35 cellular contexts compared by ENCODE assay signal in the genomic region with DNA sequence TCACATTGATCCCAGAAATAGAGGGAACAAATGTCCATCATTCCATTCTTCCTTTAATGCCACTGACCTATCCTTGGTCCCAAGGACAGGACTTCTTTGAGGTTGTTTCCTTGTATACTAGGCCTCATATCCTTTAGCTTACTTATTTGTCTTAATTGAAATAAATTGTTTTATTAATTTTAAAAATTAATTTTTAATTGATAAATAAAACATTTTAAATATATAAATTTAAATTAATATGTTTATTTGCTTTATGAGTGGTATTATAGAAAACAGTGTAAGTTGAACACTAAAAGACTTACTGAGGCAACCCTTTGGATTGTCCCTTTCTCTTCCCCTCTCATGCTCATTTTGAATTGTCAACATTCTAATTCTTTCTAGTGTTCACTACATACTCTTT.
"Had no signal": no experiment of that assay in that cellular context is flagged by ENCODE, and none has a peak within 500 bp of the region (broad histone marks: within the 10 kb centered on the region; RNA-seq: fewer than 3 reads in every experiment).

No MANE protein-coding gene starts in this region.

- DNase-seq: Karpas-422, Kasumi-1, MG63, MM.1S, MV-4-11, NCI-H1048, NCI-H1092, NCI-H1092 treated with DMSO at 0.1 percent for 48 hours, NCI-H1105, NCI-H1105 treated with DMSO at 0.1 percent for 48 hours, NCI-H1417, NCI-H1417 treated with DMSO at 0.1 percent for 48 hours, NCI-H1436, NCI-H1436 treated with DMSO at 0.1 percent for 48 hours, NCI-H146, NCI-H1694, NCI-H1694 treated with DMSO at 0.1 percent for 48 hours, NCI-H187, NCI-H187 treated with DMSO at 0.1 percent for 48 hours, NCI-H1930, NCI-H2029, NCI-H2029 treated with DMSO at 0.1 percent for 48 hours, NCI-H2081, NCI-H2081 treated with DMSO at 0.1 percent for 48 hours, NCI-H2107, NCI-H2171, NCI-H2171 treated with DMSO at 0.1 percent for 48 hours, NCI-H2227 treated with DMSO at 0.1 percent for 48 hours, NCI-H226, NCI-H345, NCI-H446 treated with DMSO at 0.1 percent for 48 hours, NCI-H510A, NCI-H510A treated with DMSO at 0.1 percent for 48 hours, NCI-H524, NCI-H524 treated with DMSO at 0.1 percent for 48 hours had no signal

- H3K9me3 ChIP-seq: MG63 had no signal

- H3K4me3 ChIP-seq: MG63 had no signal

- H3K36me3 ChIP-seq: MG63 had no signal

- H3K27me3 ChIP-seq: MG63 had no signal
